Comparison of ENCODE assay signal across 6 cellular contexts in the genomic region with DNA sequence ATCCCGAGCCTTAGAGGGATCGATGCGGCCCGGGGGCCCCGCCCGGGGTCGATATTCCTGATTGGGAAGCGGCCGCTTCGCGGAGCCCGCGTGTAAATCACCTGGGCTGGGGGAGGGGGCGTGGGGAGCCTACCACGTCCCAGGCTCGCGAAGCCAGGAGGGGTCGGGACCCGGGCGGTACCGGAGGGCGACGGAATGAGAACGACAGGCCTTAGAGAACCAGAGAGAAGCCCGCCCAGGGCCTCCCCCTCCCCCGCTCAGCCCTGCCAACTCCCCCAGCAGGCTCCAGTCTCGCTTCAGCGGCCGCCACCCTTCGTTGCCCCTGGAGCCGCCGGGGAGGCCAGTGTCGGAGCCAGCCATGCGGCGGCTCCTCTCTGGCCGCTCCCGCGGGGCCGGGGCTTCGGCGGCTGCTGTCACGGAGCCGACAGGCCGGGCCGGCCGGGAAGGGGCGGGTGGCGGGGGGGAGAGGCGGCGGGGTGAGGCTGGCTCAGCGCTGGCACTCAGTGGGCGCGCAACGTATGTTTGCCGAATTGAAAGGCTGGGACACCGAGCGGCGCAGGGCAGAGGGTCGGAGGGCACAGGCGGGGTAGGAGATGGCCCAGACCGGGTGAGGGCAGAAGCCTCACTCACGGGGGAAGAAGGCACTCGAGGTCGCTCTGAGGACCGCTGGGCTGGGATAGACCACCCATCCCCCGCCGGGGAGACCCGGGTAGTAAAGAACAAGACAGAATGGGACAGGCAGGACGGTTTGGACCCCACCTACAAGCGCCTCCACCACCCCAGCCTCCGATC. TPM values are rescaled to one million over a fixed set of nuclear protein-coding genes. Genes with fewer than 3 reads are reported as not detected.
DNase-seq lines count a peak whose midpoint lies in the region; ATAC-seq and TF ChIP-seq lines count a peak whose summit lies in the region.

No MANE protein-coding gene starts in this region.

- H2AFZ ChIP-seq in KMS-11 (ENCODE audit: low read depth), result no peak overlapping the region

- CTCF ChIA-PET in BJ (lab: Yijun Ruan, JAX), result interaction anchor here (3.2 to 4.7 kb wide), 4 partner anchors 9 to 56 kb away, joined by 35 to 78 read pairs (median 46); partner anchors contain the start of gene C1QL4

- H3K79me2 ChIP-seq in KMS-11 (ENCODE audit: insufficient read depth, low read depth), result no peaks in the 10 kb centered on the region

- H3K4me2 ChIP-seq in KMS-11, result peak overlapping the region; percentile 79; the same call in 1 of the 2 replicates
- peak overlapping the region; percentile 94 for H3K4me2 ChIP-seq in skeletal muscle satellite cell (ENCODE audit: low read length)

- H3K4me1 ChIP-seq in KMS-11 (ENCODE audit: low read depth, poor library complexity, severe bottlenecking) (peaks cover 43% of the 10 kb centered on the region), endocrine pancreas (ENCODE audit: control insufficient read depth, insufficient read depth, low read length) (no peaks in the 10 kb centered on the region), skeletal muscle satellite cell (ENCODE audit: control insufficient read depth, insufficient read depth, low read length) (peaks cover 49% of the 10 kb centered on the region)

- H3K27me3 ChIP-seq in BJ (ENCODE audit: control insufficient read depth, insufficient read depth, low read length) (peaks cover 50% of the 10 kb centered on the region), KMS-11 (ENCODE audit: insufficient read depth, low read depth) (peaks cover 56% of the 10 kb centered on the region), endocrine pancreas (ENCODE audit: control insufficient read depth, insufficient read depth, low read length) (no peaks in the 10 kb centered on the region), skeletal muscle satellite cell (ENCODE audit: control insufficient read depth, insufficient read depth, low read length) (peaks cover 45% of the 10 kb centered on the region)

- POLR2A ChIA-PET in BJ (lab: Charles Lee), result no interaction called here

- ATAC-seq in HG03135 (IDR thresholded peaks at IDR 0.05; ENCODE audit: unreplicated experiment) (no peak), GM21360 (IDR thresholded peaks at IDR 0.05; ENCODE audit: unreplicated experiment) (no peak)

- H4K20me1 ChIP-seq in KMS-11 (ENCODE audit: insufficient read depth), result no peaks in the 10 kb centered on the region

- TF ChIP-seq CTCF in BJ (IDR thresholded peaks at IDR 0.05; ENCODE audit: insufficient read depth, low read depth, low read length) (no peak), KMS-11 (conservative IDR thresholded peaks at IDR 0.05; ENCODE audit: low read depth, low read length) (no peak)

- H3K27ac ChIP-seq in KMS-11, result no peak overlapping the region

- H3K9ac ChIP-seq in KMS-11, result no peak overlapping the region
- peak overlapping the region; percentile 56 for H3K9ac ChIP-seq in endocrine pancreas (ENCODE audit: control insufficient read depth, insufficient read depth, low read length)
- H3K9ac ChIP-seq in skeletal muscle satellite cell (ENCODE audit: low read depth, low read length), result peak overlapping the region; percentile 46

- no peak for DNase-seq in BJ (ENCODE audit: low read depth)

- H3K9me3 ChIP-seq in endocrine pancreas (ENCODE audit: control insufficient read depth, low read length) (no peaks in the 10 kb centered on the region), skeletal muscle satellite cell (replicated peaks; ENCODE audit: low read length) (no peaks in the 10 kb centered on the region)

- H3K36me3 ChIP-seq in BJ (ENCODE audit: control insufficient read depth, insufficient read depth, low read length) (no peaks in the 10 kb centered on the region), KMS-11 (ENCODE audit: insufficient read depth) (no peaks in the 10 kb centered on the region), endocrine pancreas (ENCODE audit: control insufficient read depth, insufficient read depth, low read length) (no peaks in the 10 kb centered on the region), skeletal muscle satellite cell (ENCODE audit: insufficient read depth, low read length) (no peaks in the 10 kb centered on the region)

- H3K4me3 ChIP-seq in BJ (ENCODE audit: low read depth, low read length) (peak overlapping the region; percentile 26), KMS-11 (IDR thresholded peaks at IDR 0.05; ENCODE audit: insufficient read depth, low read depth, low read length) (no peak overlapping the region), endocrine pancreas (ENCODE audit: control insufficient read depth, insufficient read depth, low read length) (no peak overlapping the region), skeletal muscle satellite cell (ENCODE audit: low read length) (peak overlapping the region; percentile 67)

RNA-seq across cellular contexts. Expression of gene DNAJC22, which starts 1.4 kb away (rescaled TPM):
- 2.3 and 4.3 TPM in 2 replicates for polyA plus RNA-seq in BJ (2011; rRNA removed)
- 1.3 and 1.4 TPM in 2 replicates for polyA minus RNA-seq in BJ (2011; rRNA and poly(A)+ RNA removed)
- 0.25 and 0.66 TPM in 2 replicates for total RNA-seq in skeletal muscle satellite cell (2012; rRNA removed)

RNA-seq across cellular contexts. Expression of gene C1QL4, which starts 8.3 kb away (rescaled TPM):
- not detected in 2 replicates for polyA plus RNA-seq in BJ (2011; rRNA removed)
- polyA minus RNA-seq in BJ (2011; rRNA and poly(A)+ RNA removed), result not detected in 2 replicates
- 0.22 TPM in 1 of 2 replicates, not detected in the other for total RNA-seq in skeletal muscle satellite cell (2012; rRNA removed)

RNA-seq across cellular contexts. Expression of gene SPATS2, which starts 22.0 kb away (rescaled TPM):
- 23.1 and 29.8 TPM in 2 replicates for polyA plus RNA-seq in BJ (2011; rRNA removed)
- 19.0 and 20.7 TPM in 2 replicates for polyA minus RNA-seq in BJ (2011; rRNA and poly(A)+ RNA removed)
- total RNA-seq in skeletal muscle satellite cell (2012; rRNA removed), result 15.7 and 21.3 TPM in 2 replicates

RNA-seq across cellular contexts. Expression of gene TROAP, which starts 22.2 kb away (rescaled TPM):
- polyA plus RNA-seq in BJ (2011; rRNA removed), result 11.8 and 24.8 TPM in 2 replicates
- 17.5 and 23.2 TPM in 2 replicates for polyA minus RNA-seq in BJ (2011; rRNA and poly(A)+ RNA removed)
- total RNA-seq in skeletal muscle satellite cell (2012; rRNA removed), result 7.0 and 7.6 TPM in 2 replicates

RNA-seq across cellular contexts. Expression of gene PRPH, which starts 50.3 kb away (rescaled TPM):
- not detected in 2 replicates for polyA plus RNA-seq in BJ (2011; rRNA removed)
- polyA minus RNA-seq in BJ (2011; rRNA and poly(A)+ RNA removed), result not detected in 2 replicates
- under 0.01 and 0.22 TPM in 2 replicates for total RNA-seq in skeletal muscle satellite cell (2012; rRNA removed)

Comparison
In these comparisons a context has a peak if more than half of its experiments do, and no peak if none do; other contexts are left out.
1. H3K4me3 ChIP-seq: peak in BJ (single experiment) and skeletal muscle satellite cell (single experiment); none in KMS-11 (single experiment) and endocrine pancreas (single experiment).